ENCODE assay signal across 8 cellular contexts in genomic region chr19:4639531-4640246, GRCh38. TPM values are rescaled to one million over a fixed set of nuclear protein-coding genes. Genes with fewer than 3 reads are reported as not detected.
DNase-seq lines count a peak whose midpoint lies in the region; ATAC-seq lines count a peak whose summit lies in the region.

No MANE protein-coding gene starts in this region.

- ATAC-seq in GM21619 (IDR thresholded peaks at IDR 0.05; ENCODE audit: unreplicated experiment) (peak; percentile 7), GM19397 (IDR thresholded peaks at IDR 0.05; ENCODE audit: unreplicated experiment) (no peak), GM18868 (IDR thresholded peaks at IDR 0.05; ENCODE audit: unreplicated experiment) (no peak)
- no peak for ATAC-seq in naive thymus-derived CD4-positive, alpha-beta T cell

- no peaks in the 10 kb centered on the region for H3K36me3 ChIP-seq in CD4-positive, alpha-beta memory T cell (ENCODE audit: insufficient read depth, low read length)
- H3K36me3 ChIP-seq in NT2/D1 (ENCODE audit: insufficient read depth, insufficient read length, low read length) (peaks cover 2% of the 10 kb centered on the region), ectodermal cell (ENCODE audit: control insufficient read depth, insufficient read depth, low read length) (no peaks in the 10 kb centered on the region)
- H3K36me3 ChIP-seq in naive thymus-derived CD4-positive, alpha-beta T cell (ENCODE audit: control insufficient read depth in 2 of 3, insufficient read depth in 3 of 3, low read length in 3 of 3), result peaks cover 0 to 6% (median 0%) of the 10 kb centered on the region in 3 experiments

- peak overlapping the region; percentile 89 to 97 (median 93) for H3K27ac Mint-ChIP-seq in CD4-positive, alpha-beta memory T cell
- peak overlapping the region; percentile 52 to 96 (median 88) for H3K27ac Mint-ChIP-seq in naive thymus-derived CD4-positive, alpha-beta T cell

- no peaks in the 10 kb centered on the region for H3K9me3 Mint-ChIP-seq in CD4-positive, alpha-beta memory T cell
- no peaks in the 10 kb centered on the region for H3K9me3 Mint-ChIP-seq in naive thymus-derived CD4-positive, alpha-beta T cell

- CTCF ChIA-PET in CD4-positive, alpha-beta memory T cell (lab: Charles Lee; ENCODE audit: partially characterized antibody), result interaction anchor here (0.9 kb wide), 1 partner anchor 70 kb away, joined by 3 read pairs; no protein-coding TSS in a partner anchor
- CTCF ChIA-PET in naive thymus-derived CD4-positive, alpha-beta T cell (lab: Charles Lee), result interaction anchor here (0.7 kb wide), 1 partner anchor 185 kb away, joined by 3 read pairs; no protein-coding TSS in a partner anchor

- H3K9ac ChIP-seq in NT2/D1 (ENCODE audit: insufficient read length, low read depth), result peak overlapping the region; percentile 88

- DNase-seq in CD4-positive, alpha-beta memory T cell, result peak in 4 of 5 donors; percentile 5 to 17 (median 11)
- DNase-seq in NT2/D1 (ENCODE audit: low read depth, low spot score) (no peak), superior temporal gyrus (ENCODE audit: extremely low spot score) (no peak)
- DNase-seq in naive thymus-derived CD4-positive, alpha-beta T cell, result peak in 2 of 9 donors; percentile 29 to 35

- intact Hi-C loops in CD4-positive, alpha-beta memory T cell (cut with micrococcal nuclease), result loop anchor here (1.0 to 5.0 kb wide), 6 partner anchors 31 to 457 kb away; partner anchors contain the start of genes ANKRD24, CHAF1A, FEM1A and HDGFL2
- intact Hi-C loops in naive thymus-derived CD4-positive, alpha-beta T cell (cut with micrococcal nuclease), result loop anchor here (1.0 to 5.0 kb wide), 12 partner anchors 31 to 517 kb away; partner anchors contain the start of genes HDGFL2 (in 2 of the 2), MYDGF (in 2 of the 2), ANKRD24 (in 1 of the 2) and CHAF1A (in 1 of the 2)

- peak overlapping the region; percentile 95 to 98 (median 97) for H3K4me3 Mint-ChIP-seq in CD4-positive, alpha-beta memory T cell
- H3K4me3 Mint-ChIP-seq in naive thymus-derived CD4-positive, alpha-beta T cell, result peak overlapping the region; percentile 90 to 99 (median 96)

- H3K27me3 Mint-ChIP-seq in CD4-positive, alpha-beta memory T cell, result no peaks in the 10 kb centered on the region
- no peaks in the 10 kb centered on the region for H3K27me3 Mint-ChIP-seq in naive thymus-derived CD4-positive, alpha-beta T cell

- no peaks in the 10 kb centered on the region for H3K27me3 ChIP-seq in CD4-positive, alpha-beta memory T cell (ENCODE audit: insufficient read depth, low read length)
- H3K27me3 ChIP-seq in NT2/D1 (ENCODE audit: insufficient read depth, insufficient read length) (peaks cover 11% of the 10 kb centered on the region), ectodermal cell (ENCODE audit: control insufficient read depth, insufficient read depth, low read length, poor library complexity, severe bottlenecking) (peaks cover 15% of the 10 kb centered on the region)
- H3K27me3 ChIP-seq in naive thymus-derived CD4-positive, alpha-beta T cell (ENCODE audit: control insufficient read depth in 2 of 2, insufficient read depth in 2 of 2, low read length in 2 of 2), result no peaks in the 10 kb centered on the region

- WGBS in ectodermal cell, 2 experiments, result 30 to 32% methylated on average over 39 of the region's 39 CpGs

- peaks cover 8 to 41% (median 27%) of the 10 kb centered on the region in 4 donors for H3K4me1 Mint-ChIP-seq in CD4-positive, alpha-beta memory T cell
- H3K4me1 Mint-ChIP-seq in naive thymus-derived CD4-positive, alpha-beta T cell, result peaks cover 15 to 43% (median 29%) of the 10 kb centered on the region in 7 donors

- H3K36me3 Mint-ChIP-seq in CD4-positive, alpha-beta memory T cell, result peaks cover 0 to 5% of the 10 kb centered on the region in 2 donors
- peaks cover 0 to 2% (median 0%) of the 10 kb centered on the region in 5 donors for H3K36me3 Mint-ChIP-seq in naive thymus-derived CD4-positive, alpha-beta T cell

- H3K9me3 ChIP-seq in CD4-positive, alpha-beta memory T cell (ENCODE audit: control insufficient read depth in 1 of 2, low read length in 2 of 2), result no peaks in the 10 kb centered on the region
- H3K9me3 ChIP-seq in NT2/D1 (ENCODE audit: insufficient read depth, low read length), result no peaks in the 10 kb centered on the region
- no peaks in the 10 kb centered on the region for H3K9me3 ChIP-seq in ectodermal cell (ENCODE audit: control insufficient read depth, low read length)
- no peaks in the 10 kb centered on the region for H3K9me3 ChIP-seq in naive thymus-derived CD4-positive, alpha-beta T cell (ENCODE audit: control insufficient read depth in 2 of 3, low read length in 3 of 3)

- POLR2A ChIA-PET in CD4-positive, alpha-beta memory T cell (lab: Charles Lee; ENCODE audit: partially characterized antibody), result interaction anchor here (1.0 to 1.6 kb wide), 3 partner anchors 31 to 393 kb away, joined by 3 to 11 read pairs (median 4); partner anchors contain the start of genes MYDGF and YJU2
- POLR2A ChIA-PET in naive thymus-derived CD4-positive, alpha-beta T cell (lab: Charles Lee), result interaction anchor here (1.0 to 1.1 kb wide), 2 partner anchors 30 to 33 kb away, joined by 3 to 5 read pairs; partner anchors contain the start of gene MYDGF

- peak overlapping the region; percentile 78 for H3K27ac ChIP-seq in CD4-positive, alpha-beta memory T cell (ENCODE audit: low read depth, low read length)
- H3K27ac ChIP-seq in ectodermal cell (ENCODE audit: insufficient read depth, low read depth, low read length, poor library complexity, severe bottlenecking), result no peak overlapping the region
- H3K27ac ChIP-seq in naive thymus-derived CD4-positive, alpha-beta T cell (ENCODE audit: low read depth, low read length), result peak overlapping the region; percentile 92

- H3K4me1 ChIP-seq in CD4-positive, alpha-beta memory T cell (ENCODE audit: insufficient read depth, low read length), result peaks cover 40% of the 10 kb centered on the region
- H3K4me1 ChIP-seq in NT2/D1 (ENCODE audit: insufficient read depth, insufficient read length) (peaks cover 18% of the 10 kb centered on the region), ectodermal cell (ENCODE audit: control insufficient read depth, insufficient read depth, low read length) (peaks cover 9% of the 10 kb centered on the region)
- H3K4me1 ChIP-seq in naive thymus-derived CD4-positive, alpha-beta T cell (ENCODE audit: control insufficient read depth in 2 of 2, insufficient read depth in 2 of 2, low read length in 2 of 2), result peaks cover 27 to 32% of the 10 kb centered on the region in 2 donors

- peak overlapping the region; percentile 90 to 94 for H3K4me3 ChIP-seq in CD4-positive, alpha-beta memory T cell (ENCODE audit: low read length in 2 of 2)
- peak overlapping the region; percentile 85 for H3K4me3 ChIP-seq in NT2/D1 (ENCODE audit: insufficient read length, low read depth)
- peak overlapping the region; percentile 61 for H3K4me3 ChIP-seq in ectodermal cell (ENCODE audit: insufficient read depth, low read depth, low read length)
- peak overlapping the region; percentile 81 for H3K4me3 ChIP-seq in naive thymus-derived CD4-positive, alpha-beta T cell (ENCODE audit: low read length)

RNA-seq across cellular contexts. Expression of gene TNFAIP8L1, which starts 0.4 kb away (rescaled TPM):
- 10 to 100 TPM; 16.2 to 17.2 TPM for total RNA-seq in CD4-positive, alpha-beta memory T cell
- polyA plus RNA-seq in CD4-positive, alpha-beta memory T cell, result 10 to 100 TPM in 1 of 2 donors, 1 to 10 TPM in 1; 3.7 to 11.1 TPM
- polyA plus RNA-seq in ectodermal cell (2013, experiment 1 of 4), result 10.1 TPM
- polyA plus RNA-seq in ectodermal cell (2013, experiment 2 of 4), result 8.7 TPM
- 9.0 TPM for polyA plus RNA-seq in ectodermal cell (2013, experiment 3 of 4)
- 10.5 TPM for polyA plus RNA-seq in ectodermal cell (2013, experiment 4 of 4)
- 10 to 100 TPM; 11.2 to 22.4 (median 20.6) TPM for total RNA-seq in naive thymus-derived CD4-positive, alpha-beta T cell
- 10 to 100 TPM in 1 of 2 donors, 1 to 10 TPM in 1; 8.0 to 20.5 TPM for polyA plus RNA-seq in naive thymus-derived CD4-positive, alpha-beta T cell

RNA-seq across cellular contexts. Expression of gene MYDGF, which starts 30.5 kb away (rescaled TPM):
- total RNA-seq in CD4-positive, alpha-beta memory T cell, result 10 to 100 TPM; 43.0 to 46.4 TPM
- 100 to 1,000 TPM; 128 to 199 TPM for polyA plus RNA-seq in CD4-positive, alpha-beta memory T cell
- 55.4 TPM for polyA plus RNA-seq in ectodermal cell (2013, experiment 1 of 4)
- 50.0 TPM for polyA plus RNA-seq in ectodermal cell (2013, experiment 2 of 4)
- 61.0 TPM for polyA plus RNA-seq in ectodermal cell (2013, experiment 3 of 4)
- polyA plus RNA-seq in ectodermal cell (2013, experiment 4 of 4), result 64.9 TPM
- 10 to 100 TPM; 28.1 to 81.0 (median 32.1) TPM for total RNA-seq in naive thymus-derived CD4-positive, alpha-beta T cell
- polyA plus RNA-seq in naive thymus-derived CD4-positive, alpha-beta T cell, result 100 to 1,000 TPM; 101 to 105 TPM

Comparison
In these comparisons a context has a peak if more than half of its experiments do, and no peak if none do; other contexts are left out.
1. DNase-seq: peak in CD4-positive, alpha-beta memory T cell (4 of 5); none in NT2/D1 (single experiment) and superior temporal gyrus (single experiment).
2. Peak in every context shown above with its lines, with median percentiles within 50 percentile points of each other: H3K4me3 ChIP-seq.